1 cellular context compared by ENCODE assay signal in genomic region chr14:91888641-91889476, GRCh38.
TF ChIP-seq lines count a peak whose summit lies in the region.

No MANE protein-coding gene starts in this region.

TF ChIP-seq in liver, 16 proteins besides CTCF, POLR2A, EP300 and RAD21:
- TF ChIP-seq, protein P1, sequence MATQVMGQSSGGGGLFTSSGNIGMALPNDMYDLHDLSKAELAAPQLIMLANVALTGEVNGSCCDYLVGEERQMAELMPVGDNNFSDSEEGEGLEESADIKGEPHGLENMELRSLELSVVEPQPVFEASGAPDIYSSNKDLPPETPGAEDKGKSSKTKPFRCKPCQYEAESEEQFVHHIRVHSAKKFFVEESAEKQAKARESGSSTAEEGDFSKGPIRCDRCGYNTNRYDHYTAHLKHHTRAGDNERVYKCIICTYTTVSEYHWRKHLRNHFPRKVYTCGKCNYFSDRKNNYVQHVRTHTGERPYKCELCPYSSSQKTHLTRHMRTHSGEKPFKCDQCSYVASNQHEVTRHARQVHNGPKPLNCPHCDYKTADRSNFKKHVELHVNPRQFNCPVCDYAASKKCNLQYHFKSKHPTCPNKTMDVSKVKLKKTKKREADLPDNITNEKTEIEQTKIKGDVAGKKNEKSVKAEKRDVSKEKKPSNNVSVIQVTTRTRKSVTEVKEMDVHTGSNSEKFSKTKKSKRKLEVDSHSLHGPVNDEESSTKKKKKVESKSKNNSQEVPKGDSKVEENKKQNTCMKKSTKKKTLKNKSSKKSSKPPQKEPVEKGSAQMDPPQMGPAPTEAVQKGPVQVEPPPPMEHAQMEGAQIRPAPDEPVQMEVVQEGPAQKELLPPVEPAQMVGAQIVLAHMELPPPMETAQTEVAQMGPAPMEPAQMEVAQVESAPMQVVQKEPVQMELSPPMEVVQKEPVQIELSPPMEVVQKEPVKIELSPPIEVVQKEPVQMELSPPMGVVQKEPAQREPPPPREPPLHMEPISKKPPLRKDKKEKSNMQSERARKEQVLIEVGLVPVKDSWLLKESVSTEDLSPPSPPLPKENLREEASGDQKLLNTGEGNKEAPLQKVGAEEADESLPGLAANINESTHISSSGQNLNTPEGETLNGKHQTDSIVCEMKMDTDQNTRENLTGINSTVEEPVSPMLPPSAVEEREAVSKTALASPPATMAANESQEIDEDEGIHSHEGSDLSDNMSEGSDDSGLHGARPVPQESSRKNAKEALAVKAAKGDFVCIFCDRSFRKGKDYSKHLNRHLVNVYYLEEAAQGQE (IDR thresholded peaks at IDR 0.05), result no peak
- TF ChIP-seq HNF4A (conservative IDR thresholded peaks at IDR 0.05) (no peak), YY1 (IDR thresholded peaks at IDR 0.05) (no peak), EGR1 (IDR thresholded peaks at IDR 0.05; ENCODE audit: low read depth in 2 of 2) (peak in 1 of 2 donors; percentile 69), FOXA2 (IDR thresholded peaks at IDR 0.05) (no peak), FOXA1 (IDR thresholded peaks at IDR 0.05) (no peak), TAF1 (conservative IDR thresholded peaks at IDR 0.05) (no peak), NR2F2 (IDR thresholded peaks at IDR 0.05) (no peak)
- TF ChIP-seq, protein P2, sequence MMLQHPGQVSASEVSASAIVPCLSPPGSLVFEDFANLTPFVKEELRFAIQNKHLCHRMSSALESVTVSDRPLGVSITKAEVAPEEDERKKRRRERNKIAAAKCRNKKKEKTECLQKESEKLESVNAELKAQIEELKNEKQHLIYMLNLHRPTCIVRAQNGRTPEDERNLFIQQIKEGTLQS (IDR thresholded peaks at IDR 0.05), result peak; percentile 22
TF ChIP-seq in liver: peak in this region for 2.
